In the genomic region with DNA sequence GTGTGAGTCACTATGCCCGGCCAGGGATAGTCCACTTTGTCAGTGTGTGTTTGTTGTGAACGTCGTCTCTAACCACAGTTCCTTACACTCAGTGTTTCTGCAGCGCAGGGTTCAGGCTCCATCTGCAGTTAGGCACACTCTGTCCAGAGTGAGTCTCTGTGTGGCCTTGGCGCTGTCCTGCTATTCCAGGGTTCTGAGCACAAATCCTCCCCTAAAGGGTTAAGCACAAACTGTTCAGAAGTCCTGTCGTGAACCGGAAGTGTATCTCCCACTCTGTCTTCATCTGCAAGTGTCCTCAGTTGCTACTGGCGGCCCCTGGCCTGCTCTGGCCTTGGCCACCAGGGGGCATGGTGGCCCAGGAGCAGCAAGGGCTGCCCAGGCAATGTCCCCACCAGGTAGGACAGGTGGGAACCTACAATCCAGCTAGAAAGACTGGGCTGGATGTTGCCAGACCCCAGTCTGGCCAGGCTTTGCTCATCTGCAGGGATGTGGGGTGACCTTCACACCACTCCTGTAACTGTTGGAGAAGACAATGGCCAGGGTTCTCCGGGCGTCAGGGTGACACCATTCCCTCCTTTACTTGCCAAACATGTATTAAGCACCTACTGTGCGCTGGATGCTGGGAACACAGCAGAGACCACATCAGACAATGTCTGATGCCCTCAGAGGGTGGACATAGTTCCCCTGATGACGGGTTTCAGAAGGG, we compare ENCODE assay signal across 8 cellular contexts. TPM values are rescaled to one million over a fixed set of nuclear protein-coding genes. Genes with fewer than 3 reads are reported as not detected.
DNase-seq lines count a peak whose midpoint lies in the region; ATAC-seq and TF ChIP-seq lines count a peak whose summit lies in the region.

No MANE protein-coding gene starts in this region.

- peak; percentile 57 for ATAC-seq in HG03045 (IDR thresholded peaks at IDR 0.05; ENCODE audit: unreplicated experiment)
- ATAC-seq in right lobe of liver: peak; percentile 85 to 94 (median 92)

- H3K27ac ChIP-seq in right lobe of liver: no peak overlapping the region

- H3K4me3 ChIP-seq in right lobe of liver: peak overlapping the region in 1 of 3 donors; percentile 4

- TF ChIP-seq CTCF in GM12874 (IDR thresholded peaks at IDR 0.05; ENCODE audit: insufficient read depth, low read depth, low read length): peak; percentile 98
- peak; percentile 96 for TF ChIP-seq CTCF in chondrocyte (IDR thresholded peaks at IDR 0.05)
- TF ChIP-seq CTCF in right lobe of liver (IDR thresholded peaks at IDR 0.05): peak; percentile 94 to 98 (median 98)

- no peaks in the 10 kb centered on the region for H3K36me3 Mint-ChIP-seq in chondrocyte (ENCODE audit: low read depth)

- intact Hi-C loops in right lobe of liver (cut with DNase I): loop anchor here (5.0 kb wide), 1 partner anchor 125 kb away; no protein-coding TSS in a partner anchor

- no peaks in the 10 kb centered on the region for H3K27me3 ChIP-seq in right lobe of liver

- no peaks in the 10 kb centered on the region for H3K9me3 Mint-ChIP-seq in chondrocyte (ENCODE audit: low read depth)

- 49% methylated on average over 5 of the region's 12 CpGs for WGBS in right lobe of liver (ENCODE audit: insufficient coverage, low coverage, low lambda C conversion rate, missing lambda C conversion rate)

- H3K4me3 Mint-ChIP-seq in chondrocyte (ENCODE audit: unreplicated experiment): no peak overlapping the region

- no peaks in the 10 kb centered on the region for H3K27me3 Mint-ChIP-seq in chondrocyte (ENCODE audit: low read depth)

- peaks cover 0 to 8% (median 0%) of the 10 kb centered on the region in 4 donors for H3K4me1 ChIP-seq in right lobe of liver

- peak; percentile 50 for DNase-seq in NCI-H226
- peak; percentile 50 for DNase-seq in activated CD4-positive, CD25-positive, alpha-beta regulatory T cell treated with anti-CD3 and anti-CD28 coated beads, Interleukin-2, amount 50 U/mL, for 16 hours (ENCODE audit: low read depth, low spot score)
- DNase-seq in chondrocyte (ENCODE audit: low spot score): no peak
- peak; percentile 77 to 82 (median 82) for DNase-seq in right lobe of liver
- DNase-seq in stimulated activated CD8-positive, alpha-beta memory T cell treated with anti-CD3 and anti-CD28 coated beads, Interleukin-12 subunit alpha, Interleukin-12 subunit beta, amount 100 ng/mL, for 1 hour (ENCODE audit: low read depth): peak; percentile 48
- no peak for DNase-seq in globus pallidus (ENCODE audit: low spot score)

- no peaks in the 10 kb centered on the region for H3K9me3 ChIP-seq in right lobe of liver

- no peaks in the 10 kb centered on the region for H3K36me3 ChIP-seq in right lobe of liver

- no peak for TF ChIP-seq POLR2A in right lobe of liver (IDR thresholded peaks at IDR 0.05)

- H3K27ac Mint-ChIP-seq in chondrocyte (ENCODE audit: unreplicated experiment): no peak overlapping the region

- peaks cover 9% of the 10 kb centered on the region for H3K4me1 Mint-ChIP-seq in chondrocyte (ENCODE audit: low read depth)

RNA-seq across cellular contexts. Expression of gene GATAD2A, which starts 38.6 kb away (rescaled TPM):
- total RNA-seq in chondrocyte: 68.9 to 83.7 TPM (median 82.6 TPM) in 3 replicates
- total RNA-seq in right lobe of liver: 10 to 100 TPM; 23.9 to 59.6 (median 39.2) TPM

RNA-seq across cellular contexts. Expression of gene MAU2, which starts 46.2 kb away (rescaled TPM):
- total RNA-seq in chondrocyte: 41.7 to 54.0 TPM (median 45.4 TPM) in 3 replicates
- 10 to 100 TPM; 10.4 to 30.4 (median 19.3) TPM for total RNA-seq in right lobe of liver

RNA-seq across cellular contexts. Expression of gene SUGP1, which starts 46.5 kb away (rescaled TPM):
- total RNA-seq in chondrocyte: 40.7 to 50.1 TPM (median 45.0 TPM) in 3 replicates
- total RNA-seq in right lobe of liver: 10 to 100 TPM; 19.7 to 25.9 (median 23.6) TPM

Comparison
In these comparisons a context has a peak if more than half of its experiments do, and no peak if none do; other contexts are left out.
1. DNase-seq: peak in NCI-H226 (single experiment), activated CD4-positive, CD25-positive, alpha-beta regulatory T cell treated with anti-CD3 and anti-CD28 coated beads, Interleukin-2, amount 50 U/mL, for 16 hours (single experiment), right lobe of liver (3 of 3) and stimulated activated CD8-positive, alpha-beta memory T cell treated with anti-CD3 and anti-CD28 coated beads, Interleukin-12 subunit alpha, Interleukin-12 subunit beta, amount 100 ng/mL, for 1 hour (single experiment); none in chondrocyte (single experiment) and globus pallidus (single experiment).
2. Peak in every context shown above with its lines, with median percentiles within 50 percentile points of each other: CTCF ChIP-seq.